ENCODE assay signal across 8 cellular contexts in the genomic region with DNA sequence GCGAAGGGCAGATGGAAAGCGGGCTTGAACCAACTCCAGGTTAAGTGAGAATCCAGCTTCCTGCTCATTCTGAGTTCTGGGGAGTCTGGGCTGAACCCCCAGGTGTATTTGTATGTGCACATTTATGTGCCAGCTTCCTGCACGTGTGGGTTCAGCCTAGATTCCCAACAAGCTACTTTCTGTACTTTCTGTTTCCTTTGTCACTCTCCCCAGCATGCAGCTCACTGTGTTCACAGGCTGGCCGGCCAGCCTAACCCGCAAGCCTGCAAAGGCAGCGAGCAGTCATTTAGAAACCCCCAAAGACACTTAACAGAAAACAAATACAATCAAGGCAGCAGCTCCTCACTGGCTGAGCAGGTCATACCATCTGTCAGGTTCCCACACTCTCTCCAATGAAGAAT. TPM values are rescaled to one million over a fixed set of nuclear protein-coding genes. Genes with fewer than 3 reads are reported as not detected.
DNase-seq lines count a peak whose midpoint lies in the region; ATAC-seq, FAIRE-seq and TF ChIP-seq lines count a peak whose summit lies in the region.

No MANE protein-coding gene starts in this region.

- peak overlapping the region; percentile 40 to 45 for H3K4me3 Mint-ChIP-seq in effector memory CD8-positive, alpha-beta T cell

- in situ Hi-C loops in gastrocnemius medialis (cut with MboI; ENCODE audit: low sequenced_read_pairs in 4 of 4), result no loop called here

- no peaks in the 10 kb centered on the region for H3K9me3 Mint-ChIP-seq in effector memory CD8-positive, alpha-beta T cell

- intact Hi-C loops in posterior cingulate gyrus (cut with DNase I), result no loop called here
- intact Hi-C loops in upper lobe of right lung (cut with DNase I), result no loop called here
- intact Hi-C loops in gastrocnemius medialis (cut with DNase I; ENCODE audit: low total_unique reads), result no loop called here

- TF ChIP-seq POLR2A in GM12891 (IDR thresholded peaks at IDR 0.05; ENCODE audit: low read depth, low read length) (no peak), gastrocnemius medialis (IDR thresholded peaks at IDR 0.05) (no peak)

- peak overlapping the region; percentile 63 to 71 for H3K27ac Mint-ChIP-seq in effector memory CD8-positive, alpha-beta T cell

- ATAC-seq in GM21423 (IDR thresholded peaks at IDR 0.05; ENCODE audit: unreplicated experiment), result peak; percentile 61
- peak; percentile 41 for ATAC-seq in HG03575 (IDR thresholded peaks at IDR 0.05; ENCODE audit: extremely low read depth, insufficient number of reproducible peaks, low FRiP score, unreplicated experiment)
- ATAC-seq in effector memory CD8-positive, alpha-beta T cell (replicated peaks), result peak; percentile 77
- no peak for ATAC-seq in upper lobe of right lung
- ATAC-seq in gastrocnemius medialis, result no peak

- peaks cover 8% of the 10 kb centered on the region for H3K36me3 Mint-ChIP-seq in effector memory CD8-positive, alpha-beta T cell (ENCODE audit: insufficient read depth)

- no peaks in the 10 kb centered on the region for H3K27me3 Mint-ChIP-seq in effector memory CD8-positive, alpha-beta T cell

- FAIRE-seq in GM12891 (lab: Jason Lieb, UNC), result peak; percentile 98

- no peaks in the 10 kb centered on the region for H3K9me3 ChIP-seq in upper lobe of right lung
- H3K9me3 ChIP-seq in gastrocnemius medialis, result no peaks in the 10 kb centered on the region

- H3K27ac ChIP-seq in upper lobe of right lung, result no peak overlapping the region
- no peak overlapping the region for H3K27ac ChIP-seq in gastrocnemius medialis

- H3K27me3 ChIP-seq in upper lobe of right lung (no peaks in the 10 kb centered on the region), gastrocnemius medialis (no peaks in the 10 kb centered on the region)

- H3K4me1 ChIP-seq in upper lobe of right lung, result peaks cover 11% of the 10 kb centered on the region
- no peaks in the 10 kb centered on the region for H3K4me1 ChIP-seq in gastrocnemius medialis

- TF ChIP-seq CTCF in upper lobe of right lung (IDR thresholded peaks at IDR 0.05) (no peak), gastrocnemius medialis (IDR thresholded peaks at IDR 0.05 in 4 of 5, conservative IDR thresholded peaks at IDR 0.05 in 1 of 5) (no peak)

- H3K36me3 ChIP-seq in upper lobe of right lung, result no peaks in the 10 kb centered on the region
- H3K36me3 ChIP-seq in gastrocnemius medialis, result no peaks in the 10 kb centered on the region

- no peak overlapping the region for H3K4me3 ChIP-seq in upper lobe of right lung
- H3K4me3 ChIP-seq in gastrocnemius medialis, result no peak overlapping the region

- DNase-seq in GM12891 (ENCODE audit: insufficient read length, low spot score) (peak; percentile 57), posterior cingulate gyrus (no peak), upper lobe of right lung (no peak), gastrocnemius medialis (no peak)
- DNase-seq in effector memory CD8-positive, alpha-beta T cell, result peak; percentile 59 to 63 (median 61)
- DNase-seq in effector CD8-positive, alpha-beta T cell (lab: John Stamatoyannopoulos, UW), result no peak

- H3K4me1 Mint-ChIP-seq in effector memory CD8-positive, alpha-beta T cell (ENCODE audit: low read depth in 2 of 2), result peaks cover 64 to 75% of the 10 kb centered on the region in 2 donors

TF ChIP-seq in GM12891, 5 proteins besides CTCF, POLR2A, EP300 and RAD21:
- peak; percentile 60 for TF ChIP-seq PAX5 (IDR thresholded peaks at IDR 0.05; ENCODE audit: insufficient read depth, low read length, severe bottlenecking)
- TF ChIP-seq SPI1 (IDR thresholded peaks at IDR 0.05; ENCODE audit: low read depth, low read length), result no peak
- TF ChIP-seq TAF1 (IDR thresholded peaks at IDR 0.05; ENCODE audit: low read depth, low read length), result no peak
- TF ChIP-seq POU2F2 (IDR thresholded peaks at IDR 0.05; ENCODE audit: low read depth, low read length), result peak; percentile 70; the same call in 1 of the 2 replicates
TF ChIP-seq in GM12891: peak in this region for 2.

RNA-seq across cellular contexts. Expression of a gene that starts 1.2 kb away (rescaled TPM):
- polyA plus RNA-seq in GM12891 (2012; ENCODE audit: low read depth, missing spikeins), result 0.18 TPM
- total RNA-seq in upper lobe of right lung (not detected), gastrocnemius medialis (not detected)

RNA-seq across cellular contexts. Expression of a gene that starts 3.0 kb away (rescaled TPM):
- polyA plus RNA-seq in GM12891 (2012; ENCODE audit: low read depth, missing spikeins), result 3.3 TPM
- total RNA-seq in upper lobe of right lung (0.67 TPM), gastrocnemius medialis (under 1 TPM; 0.26 to 0.61 (median 0.34) TPM)

Comparison
In these comparisons a context has a peak if more than half of its experiments do, and no peak if none do; other contexts are left out.
1. DNase-seq: peak in GM12891 (single experiment) and effector memory CD8-positive, alpha-beta T cell (3 of 3); none in posterior cingulate gyrus (0 of 10), upper lobe of right lung (single experiment), effector CD8-positive, alpha-beta T cell (single experiment) and gastrocnemius medialis (0 of 2).
2. ATAC-seq: peak in GM21423 (single experiment), HG03575 (single experiment) and effector memory CD8-positive, alpha-beta T cell (single experiment); none in upper lobe of right lung (single experiment) and gastrocnemius medialis (0 of 2).